In the genomic region with DNA sequence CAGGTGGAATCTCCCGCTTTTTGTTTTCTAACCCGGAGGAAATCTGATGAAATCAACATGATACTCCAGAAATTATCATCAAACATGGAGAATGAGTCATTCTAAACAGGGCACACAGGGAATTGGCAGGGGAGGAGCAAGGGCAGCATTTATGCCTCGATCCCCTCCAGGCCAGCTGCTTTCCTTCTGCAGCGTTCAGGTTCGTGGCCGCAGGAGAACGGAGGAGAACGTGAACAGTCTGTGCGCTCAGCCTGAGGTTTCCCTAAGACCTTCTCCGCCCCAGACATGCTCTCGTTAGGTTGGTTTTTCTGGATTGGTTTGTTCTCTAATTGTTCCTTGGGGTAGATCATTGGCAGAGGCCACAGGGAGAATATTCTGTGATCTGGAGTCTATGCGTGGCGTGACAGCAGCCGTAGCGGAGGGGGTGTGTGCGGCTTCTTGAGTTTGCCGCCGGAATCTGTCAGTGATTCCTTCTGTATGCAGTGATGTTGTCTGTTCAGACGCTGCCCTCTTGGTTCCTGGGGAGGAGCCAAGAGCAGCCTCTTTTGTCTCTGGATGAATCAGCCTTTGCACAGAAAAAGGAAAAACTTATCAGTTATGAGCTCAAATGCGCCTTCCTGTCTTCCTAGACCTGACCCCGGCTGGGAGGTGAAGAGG, we compare ENCODE assay signal across 11 cellular contexts.
DNase-seq lines count a peak whose midpoint lies in the region; ATAC-seq and TF ChIP-seq lines count a peak whose summit lies in the region.
"Had no signal": no experiment of that assay in that cellular context is flagged by ENCODE, and none has a peak within 500 bp of the region (broad histone marks: within the 10 kb centered on the region; RNA-seq: fewer than 3 reads in every experiment).

No MANE protein-coding gene starts in this region.

- POLR2A ChIA-PET in SK-N-SH (lab: Yijun Ruan, JAX), result no interaction called here

- H3K79me2 ChIP-seq in SK-N-SH (ENCODE audit: insufficient read depth), result peaks cover 99% of the 10 kb centered on the region
- no peaks in the 10 kb centered on the region for H3K79me2 ChIP-seq in Karpas-422 (ENCODE audit: low read length)

- no peaks in the 10 kb centered on the region; the same call in none of the 2 replicates for H4K20me1 ChIP-seq in SK-N-SH (ENCODE audit: insufficient read depth)
- no peaks in the 10 kb centered on the region for H4K20me1 ChIP-seq in Karpas-422 (ENCODE audit: insufficient read depth, low read depth, low read length)

- H3K27me3 ChIP-seq in SK-N-SH (ENCODE audit: insufficient read depth) (no peaks in the 10 kb centered on the region), stomach (no peaks in the 10 kb centered on the region), psoas muscle (ENCODE audit: insufficient read depth in 3 of 3, low read length in 2 of 3) (peaks cover 0 to 5% (median 2%) of the 10 kb centered on the region in 3 donors), Karpas-422 (ENCODE audit: low read length) (no peaks in the 10 kb centered on the region)

- peaks cover 35 to 37% of the 10 kb centered on the region in 2 experiments for H3K4me1 ChIP-seq in SK-N-SH (ENCODE audit: control insufficient read depth in 1 of 2, insufficient read depth in 2 of 2, low read depth in 1 of 2, low read length in 1 of 2)
- H3K4me1 ChIP-seq in stomach, result peaks cover 28 to 73% (median 50%) of the 10 kb centered on the region in 4 donors
- H3K4me1 ChIP-seq in psoas muscle, result peaks cover 6% of the 10 kb centered on the region
- no peaks in the 10 kb centered on the region for H3K4me1 ChIP-seq in Karpas-422 (ENCODE audit: low read length)

- peak overlapping the region; percentile 49; the same call in 1 of the 2 replicates for H3K9ac ChIP-seq in SK-N-SH
- no peak overlapping the region for H3K9ac ChIP-seq in Karpas-422 (ENCODE audit: low read length)

- TF ChIP-seq POLR2A in stomach (IDR thresholded peaks at IDR 0.05), result no peak

- TF ChIP-seq EP300 in SK-N-SH (IDR thresholded peaks at IDR 0.05; ENCODE audit: borderline replicate concordance in 1 of 2, low read depth in 1 of 2, low read length in 1 of 2), result no peak
- TF ChIP-seq EP300 in stomach (IDR thresholded peaks at IDR 0.05), result no peak

- peaks cover 8% of the 10 kb centered on the region for H3F3A ChIP-seq in SK-N-SH (replicated peaks; ENCODE audit: insufficient read depth)

- H3K9me3 ChIP-seq in SK-N-SH, result no peaks in the 10 kb centered on the region
- no peaks in the 10 kb centered on the region for H3K9me3 ChIP-seq in stomach
- H3K9me3 ChIP-seq in psoas muscle, result no peaks in the 10 kb centered on the region
- no peaks in the 10 kb centered on the region for H3K9me3 ChIP-seq in Karpas-422 (ENCODE audit: low read length)

- intact Hi-C loops in stomach (cut with DNase I; ENCODE audit: low total_unique reads) (no loop called here), psoas muscle (cut with DNase I) (no loop called here)

- TF ChIP-seq CTCF in SK-N-SH (IDR thresholded peaks at IDR 0.05), result no peak
- no peak for TF ChIP-seq CTCF in stomach (IDR thresholded peaks at IDR 0.05)
- TF ChIP-seq CTCF in psoas muscle (IDR thresholded peaks at IDR 0.05), result no peak

- H3K4me2 ChIP-seq in SK-N-SH, result peak overlapping the region; percentile 82
- H3K4me2 ChIP-seq in Karpas-422 (ENCODE audit: low read depth, low read length, poor library complexity, severe bottlenecking), result no peak overlapping the region

- H3K27ac ChIP-seq in SK-N-SH (ENCODE audit: low read depth in 2 of 2, low read length in 1 of 2), result peak overlapping the region; percentile 54 to 86; a peak in 3 of 4 replicates
- H3K27ac ChIP-seq in stomach, result peak overlapping the region; percentile 13 to 73 (median 55)
- no peak overlapping the region for H3K27ac ChIP-seq in psoas muscle
- no peak overlapping the region for H3K27ac ChIP-seq in Karpas-422 (ENCODE audit: low read length)

- H3K36me3 ChIP-seq in SK-N-SH (replicated peaks in 1 of 2; ENCODE audit: control insufficient read depth in 1 of 2, insufficient read depth in 2 of 2, low read length in 1 of 2) (peaks cover 0 to 5% of the 10 kb centered on the region in 2 experiments), stomach (no peaks in the 10 kb centered on the region), psoas muscle (ENCODE audit: insufficient read depth in 1 of 2, low read depth in 1 of 2) (no peaks in the 10 kb centered on the region), Karpas-422 (ENCODE audit: insufficient read depth, low read length) (no peaks in the 10 kb centered on the region)

- DNase-seq in HCEC 1CT, result peak; percentile 37
- no peak for DNase-seq in SK-N-SH
- DNase-seq in fibroblast of peridontal ligament (ENCODE audit: extremely low read depth), result peak; percentile 70
- no peak for DNase-seq in stomach
- DNase-seq in psoas muscle, result no peak
- DNase-seq in activated CD8-positive, alpha-beta memory T cell treated with anti-CD3 and anti-CD28 coated beads for 24 hours, result no peak
- no peak for DNase-seq in stimulated activated CD4-positive, alpha-beta T cell treated with anti-CD3 and anti-CD28 coated beads, Interleukin-15, amount 100 ng/mL, for 24 hours
- DNase-seq in Karpas-422, result no peak
- DNase-seq: activated CD4-positive, alpha-beta T cell treated with anti-CD3 and anti-CD28 coated beads, Interleukin-2, amount 10 ng/mL, durations not matched to agents 7 days and 5 days; central memory CD4-positive, alpha-beta T cell; H7 had no signal

- CTCF ChIA-PET in SK-N-SH (lab: Yijun Ruan, JAX), result no interaction called here

- no peak for ATAC-seq in psoas muscle

- H2AFZ ChIP-seq in SK-N-SH (ENCODE audit: low read depth) (no peak overlapping the region), Karpas-422 (ENCODE audit: low read length) (no peak overlapping the region)

- no peaks in the 10 kb centered on the region for H3K9me2 ChIP-seq in SK-N-SH
- no peaks in the 10 kb centered on the region for H3K9me2 ChIP-seq in Karpas-422 (replicated peaks; ENCODE audit: insufficient read depth, low read length)

- 55% methylated on average over 21 of the region's 21 CpGs for WGBS in SK-N-SH (ENCODE audit: low lambda C conversion rate)
- WGBS in stomach, 5 donors, result 62 to 71% (median 67%) methylated on average over 21 of the region's 21 CpGs
- WGBS in psoas muscle, 3 donors, result 64 to 75% (median 68%) methylated on average over 21 of the region's 21 CpGs

- no peak for TF ChIP-seq RAD21 in SK-N-SH (IDR thresholded peaks at IDR 0.05; ENCODE audit: low read length)

- H3K4me3 ChIP-seq in SK-N-SH (ENCODE audit: low read depth in 2 of 2, low read length in 1 of 2) (peak overlapping the region in 1 of 2 experiments; percentile 36; a peak in 1 of 4 replicates), stomach (no peak overlapping the region), psoas muscle (no peak overlapping the region), Karpas-422 (ENCODE audit: low read length) (no peak overlapping the region)

TF ChIP-seq in SK-N-SH, 30 proteins besides CTCF, POLR2A, EP300 and RAD21 (continues in another document):
- no peak for TF ChIP-seq SIN3A (IDR thresholded peaks at IDR 0.05; ENCODE audit: borderline replicate concordance, low read depth, low read length)
- TF ChIP-seq, protein P1, sequence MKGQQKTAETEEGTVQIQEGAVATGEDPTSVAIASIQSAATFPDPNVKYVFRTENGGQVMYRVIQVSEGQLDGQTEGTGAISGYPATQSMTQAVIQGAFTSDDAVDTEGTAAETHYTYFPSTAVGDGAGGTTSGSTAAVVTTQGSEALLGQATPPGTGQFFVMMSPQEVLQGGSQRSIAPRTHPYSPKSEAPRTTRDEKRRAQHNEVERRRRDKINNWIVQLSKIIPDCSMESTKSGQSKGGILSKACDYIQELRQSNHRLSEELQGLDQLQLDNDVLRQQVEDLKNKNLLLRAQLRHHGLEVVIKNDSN (IDR thresholded peaks at IDR 0.05; ENCODE audit: borderline replicate concordance, low read depth), result no peak
- TF ChIP-seq, protein P2, sequence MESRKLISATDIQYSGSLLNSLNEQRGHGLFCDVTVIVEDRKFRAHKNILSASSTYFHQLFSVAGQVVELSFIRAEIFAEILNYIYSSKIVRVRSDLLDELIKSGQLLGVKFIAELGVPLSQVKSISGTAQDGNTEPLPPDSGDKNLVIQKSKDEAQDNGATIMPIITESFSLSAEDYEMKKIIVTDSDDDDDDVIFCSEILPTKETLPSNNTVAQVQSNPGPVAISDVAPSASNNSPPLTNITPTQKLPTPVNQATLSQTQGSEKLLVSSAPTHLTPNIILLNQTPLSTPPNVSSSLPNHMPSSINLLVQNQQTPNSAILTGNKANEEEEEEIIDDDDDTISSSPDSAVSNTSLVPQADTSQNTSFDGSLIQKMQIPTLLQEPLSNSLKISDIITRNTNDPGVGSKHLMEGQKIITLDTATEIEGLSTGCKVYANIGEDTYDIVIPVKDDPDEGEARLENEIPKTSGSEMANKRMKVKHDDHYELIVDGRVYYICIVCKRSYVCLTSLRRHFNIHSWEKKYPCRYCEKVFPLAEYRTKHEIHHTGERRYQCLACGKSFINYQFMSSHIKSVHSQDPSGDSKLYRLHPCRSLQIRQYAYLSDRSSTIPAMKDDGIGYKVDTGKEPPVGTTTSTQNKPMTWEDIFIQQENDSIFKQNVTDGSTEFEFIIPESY (IDR thresholded peaks at IDR 0.05; ENCODE audit: borderline replicate concordance, low read depth), result no peak
- TF ChIP-seq YY1 (IDR thresholded peaks at IDR 0.05; ENCODE audit: low read depth), result no peak
- TF ChIP-seq, protein P3, sequence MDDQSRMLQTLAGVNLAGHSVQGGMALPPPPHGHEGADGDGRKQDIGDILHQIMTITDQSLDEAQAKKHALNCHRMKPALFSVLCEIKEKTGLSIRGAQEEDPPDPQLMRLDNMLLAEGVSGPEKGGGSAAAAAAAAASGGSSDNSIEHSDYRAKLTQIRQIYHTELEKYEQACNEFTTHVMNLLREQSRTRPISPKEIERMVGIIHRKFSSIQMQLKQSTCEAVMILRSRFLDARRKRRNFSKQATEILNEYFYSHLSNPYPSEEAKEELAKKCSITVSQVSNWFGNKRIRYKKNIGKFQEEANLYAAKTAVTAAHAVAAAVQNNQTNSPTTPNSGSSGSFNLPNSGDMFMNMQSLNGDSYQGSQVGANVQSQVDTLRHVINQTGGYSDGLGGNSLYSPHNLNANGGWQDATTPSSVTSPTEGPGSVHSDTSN (IDR thresholded peaks at IDR 0.05), result peak; percentile 50; the same call in 1 of the 2 replicates

Comparison
In these comparisons a context has a peak if more than half of its experiments do, and no peak if none do; other contexts are left out.
1. DNase-seq: peak in HCEC 1CT (single experiment) and fibroblast of peridontal ligament (single experiment); none in SK-N-SH (single experiment), stomach (single experiment), psoas muscle (0 of 2), activated CD8-positive, alpha-beta memory T cell treated with anti-CD3 and anti-CD28 coated beads for 24 hours (single experiment), stimulated activated CD4-positive, alpha-beta T cell treated with anti-CD3 and anti-CD28 coated beads, Interleukin-15, amount 100 ng/mL, for 24 hours (single experiment) and Karpas-422 (single experiment).
2. H3K27ac ChIP-seq: peak in SK-N-SH (2 of 2) and stomach (5 of 5); none in psoas muscle (single experiment) and Karpas-422 (single experiment).